Comparison of ENCODE assay signal across 10 cellular contexts in genomic region chr16:1218061-1218929, GRCh38. TPM values are rescaled to one million over a fixed set of nuclear protein-coding genes. Genes with fewer than 3 reads are reported as not detected.
"Had no signal": no experiment of that assay in that cellular context is flagged by ENCODE, and none has a peak within 500 bp of the region (broad histone marks: within the 10 kb centered on the region; RNA-seq: fewer than 3 reads in every experiment).

No MANE protein-coding gene starts in this region.

- H3K36me3 ChIP-seq: HAP-1 had no signal

- H3K4me1 ChIP-seq: HAP-1 had no signal

- H3K4me3 ChIP-seq: GM23248, HAP-1 had no signal

- FAIRE-seq: HTR-8/SVneo had no signal

- H3K27ac ChIP-seq: GM23248 had no signal

- DNase-seq: GM23248, GOT3, HFFc6, KG1 had no signal

- H3K9me3 ChIP-seq: HAP-1 had no signal

- H2AFZ ChIP-seq: GM23248 had no signal

- H3K9ac ChIP-seq: GM23248 had no signal

RNA-seq across cellular contexts. Expression of gene TPSG1, which starts 6.8 kb away (rescaled TPM):
- total RNA-seq: GM23248, H7 had no signal
- polyA plus RNA-seq: GM23248, IgD-negative memory B cell had no signal

RNA-seq across cellular contexts. Expression of gene TPSB2, which starts 11.7 kb away (rescaled TPM):
- total RNA-seq: GM23248, H7, HFFc6, HT-29 had no signal
- polyA plus RNA-seq: GM23248, IgD-negative memory B cell had no signal

RNA-seq across cellular contexts. Expression of gene TPSAB1, which starts 22.2 kb away (rescaled TPM):
- total RNA-seq: GM23248, H4, H7, HFFc6, HT-29 had no signal
- polyA plus RNA-seq: GM23248, IgD-negative memory B cell had no signal

RNA-seq across cellular contexts. Expression of gene TPSD1, which starts 37.6 kb away (rescaled TPM):
- total RNA-seq: GM23248, H4, H7, HFFc6, HT-29 had no signal
- polyA plus RNA-seq: GM23248, IgD-negative memory B cell had no signal
